ENCODE assay signal across 36 cellular contexts in genomic region chr1:209621741-209622655, GRCh38. TPM values are rescaled to one million over a fixed set of nuclear protein-coding genes. Genes with fewer than 3 reads are reported as not detected.
DNase-seq lines count a peak whose midpoint lies in the region; ATAC-seq, FAIRE-seq and TF ChIP-seq lines count a peak whose summit lies in the region.
"Had no signal": no experiment of that assay in that cellular context is flagged by ENCODE, and none has a peak within 500 bp of the region (broad histone marks: within the 10 kb centered on the region; RNA-seq: fewer than 3 reads in every experiment).

No MANE protein-coding gene starts in this region.

- H2AFZ ChIP-seq in keratinocyte (ENCODE audit: control insufficient read depth, low read length): no peak overlapping the region

- H3K36me3 ChIP-seq in HEK293 (ENCODE audit: control insufficient read depth in 2 of 2, insufficient read depth in 1 of 2, low read length in 2 of 2) (no peaks in the 10 kb centered on the region), keratinocyte (ENCODE audit: control insufficient read depth in 2 of 2, extremely low read depth in 1 of 2, insufficient read depth in 2 of 2, low read length in 2 of 2) (peaks cover 80 to 100% of the 10 kb centered on the region in 2 experiments)
- H3K36me3 ChIP-seq: BLaER1, prostate gland, thyroid gland, WERI-Rb-1 had no signal

- TF ChIP-seq CTCF in HEK293 (tag by site-specific recombination; IDR thresholded peaks at IDR 0.05): no peak
- no peak for TF ChIP-seq CTCF in VCaP (conservative IDR thresholded peaks at IDR 0.05)
- no peak for TF ChIP-seq CTCF in keratinocyte (optimal IDR thresholded peaks at IDR 0.05 in 1 of 3, IDR thresholded peaks at IDR 0.05 in 1 of 3, conservative IDR thresholded peaks at IDR 0.05 in 1 of 3; ENCODE audit: extremely low read depth in 1 of 3, insufficient read depth in 2 of 3, low read length in 3 of 3)

- H3K4me3 ChIP-seq in HEK293 (ENCODE audit: low read depth, low read length): no peak overlapping the region
- no peak overlapping the region for H3K4me3 ChIP-seq in keratinocyte (ENCODE audit: control insufficient read depth in 2 of 3, extremely low read depth in 1 of 3, insufficient read depth in 2 of 3, low read depth in 1 of 3, low read length in 3 of 3)
- H3K4me3 ChIP-seq: BLaER1, prostate gland, smooth muscle cell, thyroid gland had no signal

- H3K4me1 ChIP-seq in HEK293 (ENCODE audit: control insufficient read depth, insufficient read depth, low read length): no peaks in the 10 kb centered on the region
- H3K4me1 ChIP-seq in keratinocyte (ENCODE audit: control insufficient read depth, extremely low read depth, insufficient read depth, low read length): no peaks in the 10 kb centered on the region
- H3K4me1 ChIP-seq: prostate gland had no signal

- H3K36me3 Mint-ChIP-seq in stimulated activated effector memory CD8-positive, alpha-beta T cell treated with anti-CD3 and anti-CD28 coated beads, Interleukin-12 subunit alpha, Interleukin-12 subunit beta, amount 100 ng/mL, for 72 hours: peaks cover 4% of the 10 kb centered on the region
- H3K36me3 Mint-ChIP-seq: activated naive CD8-positive, alpha-beta T cell; naive B cell had no signal

- DNase-seq in keratinocyte (ENCODE audit: low read depth, low spot score) (peak; percentile 36), SIG-M5 (lab: John Stamatoyannopoulos, UW) (no peak), NCI-H226 (no peak)
- no peak for DNase-seq in stimulated activated effector memory CD8-positive, alpha-beta T cell treated with anti-CD3 and anti-CD28 coated beads, Interleukin-12 subunit alpha, Interleukin-12 subunit beta, amount 100 ng/mL, for 72 hours (ENCODE audit: low spot score in 2 of 2)
- DNase-seq: activated CD4-positive, alpha-beta T cell treated with anti-CD3 and anti-CD28 coated beads for 4 hours; activated effector memory CD4-positive, alpha-beta T cell treated with anti-CD3 and anti-CD28 coated beads, Interleukin-2, amount 50 U/mL, for 16 hours; activated T-cell treated with anti-CD3 and anti-CD28 coated beads for 4 hours; cortex of kidney; DMS53; effector memory CD8-positive, alpha-beta T cell; glutamatergic neuron; H7; midbrain; MM.1S; naive B cell; NCI-H1417 treated with DMSO at 0.1 percent for 48 hours; NCI-H2081 treated with DMSO at 0.1 percent for 48 hours; NCI-H2227 treated with DMSO at 0.1 percent for 48 hours; NCI-H526 treated with DMSO at 0.1 percent for 48 hours; PC-3; SHP77; T1000; WERI-Rb-1 had no signal

- H3K9me3 Mint-ChIP-seq in stimulated activated effector memory CD8-positive, alpha-beta T cell treated with anti-CD3 and anti-CD28 coated beads, Interleukin-12 subunit alpha, Interleukin-12 subunit beta, amount 100 ng/mL, for 72 hours: no peaks in the 10 kb centered on the region
- H3K9me3 Mint-ChIP-seq: effector memory CD8-positive, alpha-beta T cell; naive B cell; stimulated activated naive CD8-positive, alpha-beta T cell treated with anti-CD3 and anti-CD28 coated beads, Interleukin-15, Interleukin-2, amounts not matched to agents 100 ng/mL and 50 ng/mL, for 24 hours had no signal

- H3K4me1 Mint-ChIP-seq in stimulated activated effector memory CD8-positive, alpha-beta T cell treated with anti-CD3 and anti-CD28 coated beads, Interleukin-12 subunit alpha, Interleukin-12 subunit beta, amount 100 ng/mL, for 72 hours: peaks cover 9% of the 10 kb centered on the region

- H3K27me3 ChIP-seq in keratinocyte (ENCODE audit: control insufficient read depth, extremely low read depth, insufficient read depth, low read length): no peaks in the 10 kb centered on the region
- H3K27me3 ChIP-seq: BLaER1, thyroid gland had no signal

- no peak for ATAC-seq in stimulated activated effector memory CD8-positive, alpha-beta T cell treated with anti-CD3 and anti-CD28 coated beads, Interleukin-12 subunit alpha, Interleukin-12 subunit beta, amount 100 ng/mL, for 72 hours
- ATAC-seq in HG03565 (IDR thresholded peaks at IDR 0.05; ENCODE audit: unreplicated experiment): no peak
- ATAC-seq: effector memory CD8-positive, alpha-beta T cell had no signal

- no peak overlapping the region for H3K9ac ChIP-seq in keratinocyte (ENCODE audit: control insufficient read depth, extremely low read depth, insufficient read depth, low read length)
- H3K9ac ChIP-seq: BLaER1, KMS-11 had no signal

- FAIRE-seq in keratinocyte (lab: Jason Lieb, UNC): peak; percentile 44
- FAIRE-seq: GM12891, islet of Langerhans had no signal

- H3K9me3 ChIP-seq in HEK293 (ENCODE audit: control insufficient read depth, insufficient read depth, low read depth, low read length): no peaks in the 10 kb centered on the region
- H3K9me3 ChIP-seq in keratinocyte (ENCODE audit: control insufficient read depth, low read depth, low read length): no peaks in the 10 kb centered on the region
- H3K9me3 ChIP-seq: BLaER1, prostate gland, thyroid gland had no signal

- CTCF ChIA-PET in HEK293 (lab: Yijun Ruan, JAX): interaction anchor here (1.0 kb wide), 1 partner anchor 45 kb away, joined by 3 read pairs; no protein-coding TSS in a partner anchor

- H3K4me3 Mint-ChIP-seq in stimulated activated effector memory CD8-positive, alpha-beta T cell treated with anti-CD3 and anti-CD28 coated beads, Interleukin-12 subunit alpha, Interleukin-12 subunit beta, amount 100 ng/mL, for 72 hours: no peak overlapping the region
- H3K4me3 Mint-ChIP-seq: activated naive CD8-positive, alpha-beta T cell; effector memory CD8-positive, alpha-beta T cell; stimulated activated naive CD8-positive, alpha-beta T cell treated with anti-CD3 and anti-CD28 coated beads, Interleukin-15, Interleukin-2, amounts not matched to agents 100 ng/mL and 50 ng/mL, for 24 hours had no signal

- H3K9me1 ChIP-seq in keratinocyte (ENCODE audit: control insufficient read depth, extremely low read depth, insufficient read depth, low read length): no peaks in the 10 kb centered on the region

- POLR2A ChIA-PET in HEK293 (lab: Yijun Ruan, JAX): no interaction called here

- H3K27ac Mint-ChIP-seq in stimulated activated effector memory CD8-positive, alpha-beta T cell treated with anti-CD3 and anti-CD28 coated beads, Interleukin-12 subunit alpha, Interleukin-12 subunit beta, amount 100 ng/mL, for 72 hours: peak overlapping the region; percentile 17
- H3K27ac Mint-ChIP-seq: activated naive CD8-positive, alpha-beta T cell; effector memory CD8-positive, alpha-beta T cell; stimulated activated naive CD8-positive, alpha-beta T cell treated with anti-CD3 and anti-CD28 coated beads, Interleukin-15, Interleukin-2, amounts not matched to agents 100 ng/mL and 50 ng/mL, for 24 hours had no signal

- H4K20me1 ChIP-seq in keratinocyte (ENCODE audit: control insufficient read depth, extremely low read depth, insufficient read depth, low read length): peaks cover 94% of the 10 kb centered on the region
- H4K20me1 ChIP-seq: BLaER1 had no signal

- no peak overlapping the region for H3K4me2 ChIP-seq in keratinocyte (ENCODE audit: control insufficient read depth, extremely low read depth, insufficient read depth, low read depth, low read length)
- H3K4me2 ChIP-seq: BLaER1, KMS-11, smooth muscle cell had no signal

- dilution Hi-C loops in keratinocyte (cut with MboI; ENCODE audit: extremely low pct_ligation_motif_present, low sequenced_read_pairs): no loop called here

- no peaks in the 10 kb centered on the region for H3K79me2 ChIP-seq in keratinocyte (ENCODE audit: control insufficient read depth, insufficient read depth, low read length)

- H3K27ac ChIP-seq in HEK293 (ENCODE audit: extremely low read depth, low read depth, low read length): no peak overlapping the region
- peak overlapping the region; percentile 23; the same call in 1 of the 2 replicates for H3K27ac ChIP-seq in VCaP
- H3K27ac ChIP-seq in keratinocyte (ENCODE audit: control insufficient read depth, insufficient read depth, low read length): no peak overlapping the region
- H3K27ac ChIP-seq: BLaER1, HL-60, KMS-11, prostate gland, WERI-Rb-1 had no signal

TF ChIP-seq in HEK293, 187 proteins besides CTCF, POLR2A, EP300 and RAD21 (continues in another document):
- TF ChIP-seq ZBTB8A (tag by site-specific recombination; IDR thresholded peaks at IDR 0.05) (no peak), MZF1 (tag by site-specific recombination; IDR thresholded peaks at IDR 0.05; ENCODE audit: borderline replicate concordance) (peak; percentile 41; the same call in 1 of the 2 replicates), ZFP41 (tag by site-specific recombination; IDR thresholded peaks at IDR 0.05; ENCODE audit: borderline replicate concordance) (no peak), SCRT2 (tag by site-specific recombination; IDR thresholded peaks at IDR 0.05) (peak; percentile 56), ZBTB1 (tag by site-specific recombination; IDR thresholded peaks at IDR 0.05) (no peak), ZNF830 (tag by site-specific recombination; IDR thresholded peaks at IDR 0.05; ENCODE audit: low read depth) (no peak), ZBTB21 (tag by site-specific recombination; IDR thresholded peaks at IDR 0.05) (no peak)

RNA-seq across cellular contexts. Expression of gene LAMB3, which starts 30.2 kb away (rescaled TPM):
- polyA plus RNA-seq in keratinocyte: 659 to 1,206 TPM (median 953 TPM) in 3 replicates
- polyA plus RNA-seq in keratinocyte (2011; ENCODE audit: low read depth): 649 TPM
- polyA plus RNA-seq in keratinocyte (2011; cell fraction: cytosol; rRNA removed): 240 and 422 TPM in 2 replicates
- 2,965 and 3,376 TPM in 2 replicates for polyA plus RNA-seq in keratinocyte (2011; cell fraction: nucleus; rRNA removed)
- polyA plus RNA-seq in keratinocyte (2012; ENCODE audit: low replicate concordance): 638 and 1,913 TPM in 2 replicates
- polyA minus RNA-seq in keratinocyte: 1,171 to 2,790 TPM (median 1,215 TPM) in 3 replicates
- polyA minus RNA-seq in keratinocyte (2011; cell fraction: cytosol; rRNA and poly(A)+ RNA removed): 1,139 TPM
- polyA minus RNA-seq in keratinocyte (2011; cell fraction: nucleus; rRNA and poly(A)+ RNA removed): 3,983 and 4,160 TPM in 2 replicates

RNA-seq across cellular contexts. Expression of gene CAMK1G, which starts 38.5 kb away (rescaled TPM):
- 0.02 TPM in 1 of 3 replicates, not detected in the others for polyA plus RNA-seq in keratinocyte
- polyA plus RNA-seq in keratinocyte (2011; ENCODE audit: low read depth): not detected
- not detected in 2 replicates for polyA plus RNA-seq in keratinocyte (2011; cell fraction: cytosol; rRNA removed)
- polyA plus RNA-seq in keratinocyte (2011; cell fraction: nucleus; rRNA removed): not detected in 2 replicates
- 0.11 TPM in 1 of 2 replicates, not detected in the other for polyA plus RNA-seq in keratinocyte (2012; ENCODE audit: low replicate concordance)
- not detected in 3 replicates for polyA minus RNA-seq in keratinocyte
- not detected for polyA minus RNA-seq in keratinocyte (2011; cell fraction: cytosol; rRNA and poly(A)+ RNA removed)
- not detected in 2 replicates for polyA minus RNA-seq in keratinocyte (2011; cell fraction: nucleus; rRNA and poly(A)+ RNA removed)
- polyA plus RNA-seq: smooth muscle cell had no signal

RNA-seq across cellular contexts. Expression of gene G0S2, which starts 53.2 kb away (rescaled TPM):
- 31.1 to 60.5 TPM (median 46.2 TPM) in 3 replicates for polyA plus RNA-seq in keratinocyte
- polyA plus RNA-seq in keratinocyte (2011; ENCODE audit: low read depth): 2.0 TPM
- 45.2 and 67.2 TPM in 2 replicates for polyA plus RNA-seq in keratinocyte (2011; cell fraction: cytosol; rRNA removed)
- 31.3 and 33.3 TPM in 2 replicates for polyA plus RNA-seq in keratinocyte (2011; cell fraction: nucleus; rRNA removed)
- 3.9 and 107 TPM in 2 replicates for polyA plus RNA-seq in keratinocyte (2012; ENCODE audit: low replicate concordance)
- 10.4 to 24.7 TPM (median 10.7 TPM) in 3 replicates for polyA minus RNA-seq in keratinocyte
- 65.2 TPM for polyA minus RNA-seq in keratinocyte (2011; cell fraction: cytosol; rRNA and poly(A)+ RNA removed)
- 10.7 and 14.3 TPM in 2 replicates for polyA minus RNA-seq in keratinocyte (2011; cell fraction: nucleus; rRNA and poly(A)+ RNA removed)
